Comparison of ENCODE assay signal across 10 cellular contexts in the genomic region with DNA sequence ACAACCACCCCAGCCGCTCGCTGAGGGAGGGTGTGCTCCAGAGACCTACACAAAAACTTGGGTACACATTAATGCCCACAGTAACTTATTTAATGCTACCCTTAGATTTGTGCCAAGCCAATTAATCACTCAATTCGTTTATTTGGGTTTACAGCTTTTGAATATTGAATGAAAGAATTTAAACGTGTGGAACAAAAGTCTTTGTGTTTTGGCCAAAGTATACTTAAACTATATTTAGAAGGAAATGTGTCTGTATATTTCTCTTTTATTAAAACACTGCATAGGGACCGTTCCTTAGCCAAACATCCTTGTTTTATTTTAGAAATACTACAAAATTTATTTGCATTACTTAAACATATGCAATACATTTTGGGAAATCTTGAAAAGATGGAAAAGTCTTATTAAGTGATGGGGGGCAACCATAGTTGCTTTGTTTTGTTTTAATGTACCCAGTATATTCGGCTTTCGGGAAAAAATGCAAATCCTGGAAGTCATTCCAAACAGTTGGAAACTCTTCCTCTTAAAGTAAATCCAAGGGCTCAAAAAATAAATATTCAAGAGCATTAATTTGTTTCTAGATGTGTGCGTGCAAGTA. TPM values are rescaled to one million over a fixed set of nuclear protein-coding genes. Genes with fewer than 3 reads are reported as not detected.
DNase-seq lines count a peak whose midpoint lies in the region; ATAC-seq, FAIRE-seq and TF ChIP-seq lines count a peak whose summit lies in the region.
"Had no signal": no experiment of that assay in that cellular context is flagged by ENCODE, and none has a peak within 500 bp of the region (broad histone marks: within the 10 kb centered on the region; RNA-seq: fewer than 3 reads in every experiment).

No MANE protein-coding gene starts in this region.

- no peak for TF ChIP-seq CTCF in endodermal cell (conservative IDR thresholded peaks at IDR 0.05)
- TF ChIP-seq CTCF in neural progenitor cell (IDR thresholded peaks at IDR 0.05): no peak

- H3K27ac Mint-ChIP-seq in stimulated activated naive CD8-positive, alpha-beta T cell treated with anti-CD3 and anti-CD28 coated beads, Interleukin-15, Interleukin-2, amounts not matched to agents 100 ng/mL and 50 ng/mL, for 24 hours: no peak overlapping the region
- H3K27ac Mint-ChIP-seq in endodermal cell (peak overlapping the region; percentile 74), neural progenitor cell (no peak overlapping the region), immature natural killer cell (no peak overlapping the region)

- no peaks in the 10 kb centered on the region for H3K9me3 ChIP-seq in endodermal cell (ENCODE audit: control insufficient read depth, low read length)
- no peaks in the 10 kb centered on the region for H3K9me3 ChIP-seq in neural progenitor cell (ENCODE audit: low read depth)
- H3K9me3 ChIP-seq in small intestine (ENCODE audit: control insufficient read depth, low read depth): no peaks in the 10 kb centered on the region

- peaks cover 3% of the 10 kb centered on the region for H3K4me1 Mint-ChIP-seq in stimulated activated naive CD8-positive, alpha-beta T cell treated with anti-CD3 and anti-CD28 coated beads, Interleukin-15, Interleukin-2, amounts not matched to agents 100 ng/mL and 50 ng/mL, for 24 hours (ENCODE audit: low read depth)
- peaks cover 86% of the 10 kb centered on the region for H3K4me1 Mint-ChIP-seq in endodermal cell
- peaks cover 92% of the 10 kb centered on the region for H3K4me1 Mint-ChIP-seq in neural progenitor cell
- peaks cover under 1 to 10% of the 10 kb centered on the region in 2 donors for H3K4me1 Mint-ChIP-seq in immature natural killer cell

- H3K4me3 Mint-ChIP-seq in stimulated activated naive CD8-positive, alpha-beta T cell treated with anti-CD3 and anti-CD28 coated beads, Interleukin-15, Interleukin-2, amounts not matched to agents 100 ng/mL and 50 ng/mL, for 24 hours: peak overlapping the region; percentile 47
- H3K4me3 Mint-ChIP-seq in endodermal cell: no peak overlapping the region
- H3K4me3 Mint-ChIP-seq in neural progenitor cell: peak overlapping the region; percentile 71
- peak overlapping the region in 1 of 5 donors; percentile 45 for H3K4me3 Mint-ChIP-seq in immature natural killer cell

- H3K27me3 ChIP-seq in endodermal cell (ENCODE audit: control insufficient read depth, insufficient read depth, low read length, poor library complexity, severe bottlenecking) (no peaks in the 10 kb centered on the region), neural progenitor cell (no peaks in the 10 kb centered on the region), small intestine (ENCODE audit: control insufficient read depth in 2 of 2, insufficient read depth in 2 of 2, low read length in 2 of 2) (no peaks in the 10 kb centered on the region)

- peaks cover 34% of the 10 kb centered on the region for H3K27me3 Mint-ChIP-seq in stimulated activated naive CD8-positive, alpha-beta T cell treated with anti-CD3 and anti-CD28 coated beads, Interleukin-15, Interleukin-2, amounts not matched to agents 100 ng/mL and 50 ng/mL, for 24 hours
- H3K27me3 Mint-ChIP-seq in endodermal cell (ENCODE audit: insufficient read depth) (no peaks in the 10 kb centered on the region), neural progenitor cell (ENCODE audit: insufficient read depth, low read depth) (no peaks in the 10 kb centered on the region), immature natural killer cell (ENCODE audit: low read depth in 3 of 3) (peaks cover 11 to 20% (median 17%) of the 10 kb centered on the region in 3 donors)

- no peaks in the 10 kb centered on the region for H3K9me3 Mint-ChIP-seq in stimulated activated naive CD8-positive, alpha-beta T cell treated with anti-CD3 and anti-CD28 coated beads, Interleukin-15, Interleukin-2, amounts not matched to agents 100 ng/mL and 50 ng/mL, for 24 hours
- H3K9me3 Mint-ChIP-seq in endodermal cell: no peaks in the 10 kb centered on the region
- H3K9me3 Mint-ChIP-seq in neural progenitor cell: no peaks in the 10 kb centered on the region
- no peaks in the 10 kb centered on the region for H3K9me3 Mint-ChIP-seq in immature natural killer cell

- peaks cover 100% of the 10 kb centered on the region for H3K79me2 ChIP-seq in neural progenitor cell (ENCODE audit: low read depth)

- no peaks in the 10 kb centered on the region for H3K36me3 Mint-ChIP-seq in stimulated activated naive CD8-positive, alpha-beta T cell treated with anti-CD3 and anti-CD28 coated beads, Interleukin-15, Interleukin-2, amounts not matched to agents 100 ng/mL and 50 ng/mL, for 24 hours (ENCODE audit: low read depth)
- H3K36me3 Mint-ChIP-seq in endodermal cell (ENCODE audit: low read depth): peaks cover 3% of the 10 kb centered on the region
- peaks cover 5% of the 10 kb centered on the region for H3K36me3 Mint-ChIP-seq in neural progenitor cell
- peaks cover 0 to 3% (median 0%) of the 10 kb centered on the region in 3 donors for H3K36me3 Mint-ChIP-seq in immature natural killer cell

- peaks cover 48% of the 10 kb centered on the region for H3K4me1 ChIP-seq in endodermal cell (ENCODE audit: control insufficient read depth, insufficient read depth, low read length)
- peaks cover 96% of the 10 kb centered on the region for H3K4me1 ChIP-seq in neural progenitor cell
- H3K4me1 ChIP-seq in small intestine (ENCODE audit: control insufficient read depth in 2 of 2, insufficient read depth in 1 of 2, low read depth in 1 of 2, low read length in 1 of 2): peaks cover 2 to 22% of the 10 kb centered on the region in 2 donors

- no peak overlapping the region for H2AFZ ChIP-seq in neural progenitor cell (replicated peaks)

- no peak for FAIRE-seq in small intestine (lab: Jason Lieb, UNC)

- H3K9ac ChIP-seq in endodermal cell (ENCODE audit: extremely low read depth, low read length, poor library complexity, severe bottlenecking): peak overlapping the region; percentile 2
- no peak overlapping the region for H3K9ac ChIP-seq in neural progenitor cell

- H3K36me3 ChIP-seq in endodermal cell (ENCODE audit: control insufficient read depth, insufficient read depth, low read length) (peaks cover 15% of the 10 kb centered on the region), neural progenitor cell (peaks cover 4% of the 10 kb centered on the region), small intestine (ENCODE audit: control insufficient read depth in 2 of 2, insufficient read depth in 2 of 2, low read length in 2 of 2) (no peaks in the 10 kb centered on the region)

- H3K4me3 ChIP-seq in endodermal cell (ENCODE audit: low read length): peak overlapping the region; percentile 63
- H3K4me3 ChIP-seq in neural progenitor cell: peak overlapping the region; percentile 24
- H3K4me3 ChIP-seq in small intestine (ENCODE audit: low read depth in 1 of 2, low read length in 2 of 2): peak overlapping the region in 1 of 2 donors; percentile 49

- peak overlapping the region; percentile 98 for H3K4me2 ChIP-seq in neural progenitor cell

- H3F3A ChIP-seq in neural progenitor cell (ENCODE audit: low read depth): peaks cover 56% of the 10 kb centered on the region

- WGBS in endodermal cell (ENCODE audit: insufficient coverage in 1 of 2, insufficient read length in 1 of 2), 2 experiments: 74 to 92% methylated on average over 1 to 6 of the region's 8 CpGs
- 39 to 55% (median 45%) methylated on average over 8 of the region's 8 CpGs for WGBS in small intestine, 3 donors

- H4K20me1 ChIP-seq in neural progenitor cell (ENCODE audit: low read depth): peaks cover 100% of the 10 kb centered on the region

- DNase-seq in stimulated activated naive CD8-positive, alpha-beta T cell treated with anti-CD3 and anti-CD28 coated beads, Interleukin-15, Interleukin-2, amounts not matched to agents 100 U/mL and 50 U/mL, for 24 hours: no peak
- DNase-seq in endodermal cell (no peak), neural progenitor cell (ENCODE audit: low spot score) (no peak), small intestine (no peak), NCI-H1694 treated with DMSO at 0.1 percent for 48 hours (lab: John Stamatoyannopoulos, UW) (no peak), immature natural killer cell (no peak)
- DNase-seq: dermis blood vessel endothelial cell had no signal

- ATAC-seq in stimulated activated naive CD8-positive, alpha-beta T cell treated with anti-CD3 and anti-CD28 coated beads, Interleukin-15, Interleukin-2, amounts not matched to agents 100 U/mL and 50 U/mL, for 24 hours: no peak
- ATAC-seq in GM21423 (IDR thresholded peaks at IDR 0.05; ENCODE audit: unreplicated experiment): no peak

- H3K27ac ChIP-seq in endodermal cell (ENCODE audit: low read depth, low read length) (peak overlapping the region; percentile 90), neural progenitor cell (no peak overlapping the region), small intestine (ENCODE audit: low read depth in 1 of 2, low read length in 1 of 2) (no peak overlapping the region)
- H3K27ac ChIP-seq: HL-60 had no signal

RNA-seq across cellular contexts. Expression of a gene that starts 11.8 kb away (rescaled TPM):
- total RNA-seq in endodermal cell (100 to 1,000 TPM; 138 to 140 TPM), neural progenitor cell (ENCODE audit: low replicate concordance) (168 and 213 TPM in 2 replicates)
- polyA plus RNA-seq in endodermal cell (2013, experiment 1 of 2): 85.1 TPM
- polyA plus RNA-seq in endodermal cell (2013, experiment 2 of 2): 84.0 TPM
- polyA plus RNA-seq in small intestine (10 to 100 TPM in 2 of 3 donors, 1 to 10 TPM in 1; 5.7 to 13.7 (median 11.6) TPM), immature natural killer cell (not detected)
